8 cellular contexts compared by ENCODE assay signal in the genomic region with DNA sequence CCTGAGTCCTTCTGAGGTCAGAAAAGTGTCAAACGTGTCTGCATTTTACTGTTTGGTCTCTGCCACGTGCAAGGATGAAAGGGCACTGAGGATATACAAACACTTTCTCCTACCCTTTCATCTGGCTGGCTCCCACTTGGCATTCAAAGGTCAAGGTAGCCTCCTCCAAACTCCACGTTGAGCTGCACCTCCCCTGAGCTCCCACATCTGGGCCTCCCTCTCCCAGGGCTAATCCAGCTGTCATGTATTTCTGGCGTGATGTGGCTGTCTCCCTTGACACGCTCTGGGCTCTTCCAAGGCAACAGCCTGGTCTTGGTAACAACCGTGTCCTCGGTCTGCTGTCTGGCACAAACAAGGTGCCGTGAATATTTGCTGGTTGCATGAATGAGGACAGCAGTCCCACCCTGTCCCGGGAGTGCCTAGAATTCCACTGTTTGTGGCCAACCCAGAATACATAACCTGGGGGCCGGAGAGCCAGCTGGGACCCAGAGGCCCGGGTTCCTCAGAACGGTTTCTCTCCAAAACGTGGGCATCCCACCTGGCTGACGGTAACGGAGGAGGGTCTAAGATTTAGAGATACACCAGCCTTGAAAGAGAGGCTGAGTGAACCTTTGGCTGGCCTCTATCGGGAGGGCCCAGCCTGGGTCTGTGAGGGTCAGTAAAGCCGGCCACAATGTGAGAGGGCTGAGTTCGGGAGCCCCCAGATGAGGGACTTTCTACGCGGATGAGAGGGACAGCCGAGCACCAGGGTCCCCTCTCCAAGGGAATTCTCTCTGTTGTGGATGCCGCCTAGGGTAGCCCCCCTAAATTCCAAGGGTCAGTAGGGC. TPM values are rescaled to one million over a fixed set of nuclear protein-coding genes. Genes with fewer than 3 reads are reported as not detected.
DNase-seq lines count a peak whose midpoint lies in the region; ATAC-seq and TF ChIP-seq lines count a peak whose summit lies in the region.

No MANE protein-coding gene starts in this region.

- POLR2A ChIA-PET in activated naive CD8-positive, alpha-beta T cell treated with anti-CD3 and anti-CD28 coated beads, Interleukin-2, amount 10 ng/mL, durations not matched to agents 7 days and 5 days (lab: Charles Lee): interaction anchor here (0.6 to 2.5 kb wide), 8 partner anchors 8 to 297 kb away, joined by 3 to 38 read pairs (median 6); a partner anchor contains a TSS

- intact Hi-C loops in Right ventricle myocardium inferior (cut with DNase I): loop anchor here (2.0 to 5.0 kb wide), 2 partner anchors 18 to 67 kb away; a partner anchor contains a TSS
- intact Hi-C loops in cardiac septum (cut with DNase I): loop anchor here (2.0 kb wide), 1 partner anchor 20 kb away; a partner anchor contains a TSS
- intact Hi-C loops in left ventricle myocardium superior (cut with micrococcal nuclease): no loop called here

- peaks cover 7% of the 10 kb centered on the region for H3K36me3 Mint-ChIP-seq in activated naive CD8-positive, alpha-beta T cell treated with anti-CD3 and anti-CD28 coated beads, Interleukin-2, amount 10 ng/mL, durations not matched to agents 7 days and 5 days

- H3K4me3 Mint-ChIP-seq in activated naive CD8-positive, alpha-beta T cell treated with anti-CD3 and anti-CD28 coated beads, Interleukin-2, amount 10 ng/mL, durations not matched to agents 7 days and 5 days: peak overlapping the region; percentile 98

- H3K9me3 Mint-ChIP-seq in activated naive CD8-positive, alpha-beta T cell treated with anti-CD3 and anti-CD28 coated beads, Interleukin-2, amount 10 ng/mL, durations not matched to agents 7 days and 5 days: no peaks in the 10 kb centered on the region

- H3K4me3 ChIP-seq in retinal pigment epithelial cell (ENCODE audit: low read length): peak overlapping the region; percentile 97

- peak overlapping the region; percentile 90 for H3K27ac Mint-ChIP-seq in activated naive CD8-positive, alpha-beta T cell treated with anti-CD3 and anti-CD28 coated beads, Interleukin-2, amount 10 ng/mL, durations not matched to agents 7 days and 5 days

- peaks cover 27% of the 10 kb centered on the region for H3K4me1 Mint-ChIP-seq in activated naive CD8-positive, alpha-beta T cell treated with anti-CD3 and anti-CD28 coated beads, Interleukin-2, amount 10 ng/mL, durations not matched to agents 7 days and 5 days

- no peak for TF ChIP-seq CTCF in retinal pigment epithelial cell (conservative IDR thresholded peaks at IDR 0.05; ENCODE audit: low read depth, low read length)

- no peak for DNase-seq in Right ventricle myocardium inferior (ENCODE audit: missing footprints)
- DNase-seq in cardiac septum (ENCODE audit: low spot score): no peak
- DNase-seq in HuH-7.5 (ENCODE audit: low spot score): peak; percentile 14
- DNase-seq in activated naive CD8-positive, alpha-beta T cell treated with anti-CD3 and anti-CD28 coated beads, Interleukin-2, amount 10 ng/mL, durations not matched to agents 7 days and 5 days: peak; percentile 40
- peak; percentile 35 for DNase-seq in left ventricle myocardium superior
- no peak for DNase-seq in retinal pigment epithelial cell (ENCODE audit: low read depth)
- no peak for DNase-seq in SKM-1 treated with dmso at 0.1 percent for 144 hours (lab: John Stamatoyannopoulos, UW; ENCODE audit: unreplicated experiment)

- peak; percentile 17 for ATAC-seq in Right ventricle myocardium inferior
- no peak for ATAC-seq in activated naive CD8-positive, alpha-beta T cell treated with anti-CD3 and anti-CD28 coated beads, Interleukin-2, amount 10 ng/mL, durations not matched to agents 7 days and 5 days (ENCODE audit: low read depth)
- peak; percentile 15 for ATAC-seq in left ventricle myocardium superior
- ATAC-seq in HG03280 (IDR thresholded peaks at IDR 0.05; ENCODE audit: unreplicated experiment): no peak

- H3K27me3 Mint-ChIP-seq in activated naive CD8-positive, alpha-beta T cell treated with anti-CD3 and anti-CD28 coated beads, Interleukin-2, amount 10 ng/mL, durations not matched to agents 7 days and 5 days: no peaks in the 10 kb centered on the region

RNA-seq across cellular contexts. Expression of a gene that starts 0.8 kb away (rescaled TPM):
- 33.2 TPM for total RNA-seq in Right ventricle myocardium inferior
- total RNA-seq in cardiac septum: 29.1 TPM
- 10 to 100 TPM; 44.6 to 45.7 TPM for total RNA-seq in activated naive CD8-positive, alpha-beta T cell treated with anti-CD3 and anti-CD28 coated beads, Interleukin-2, amount 10 ng/mL, durations not matched to agents 7 days and 5 days
- 27.4 TPM for total RNA-seq in left ventricle myocardium superior

RNA-seq across cellular contexts. Expression of a gene that starts 1.1 kb away (rescaled TPM):
- total RNA-seq in Right ventricle myocardium inferior (85.0 TPM), cardiac septum (79.4 TPM), left ventricle myocardium superior (84.1 TPM)
- total RNA-seq in activated naive CD8-positive, alpha-beta T cell treated with anti-CD3 and anti-CD28 coated beads, Interleukin-2, amount 10 ng/mL, durations not matched to agents 7 days and 5 days: 10 to 100 TPM; 90.1 to 90.4 TPM

RNA-seq across cellular contexts. Expression of a gene that starts 19.0 kb away (rescaled TPM):
- total RNA-seq in Right ventricle myocardium inferior: 28.8 TPM
- total RNA-seq in cardiac septum: 29.1 TPM
- 10 to 100 TPM; 72.5 to 75.9 TPM for total RNA-seq in activated naive CD8-positive, alpha-beta T cell treated with anti-CD3 and anti-CD28 coated beads, Interleukin-2, amount 10 ng/mL, durations not matched to agents 7 days and 5 days
- 27.8 TPM for total RNA-seq in left ventricle myocardium superior

RNA-seq across cellular contexts. Expression of a gene that starts 19.1 kb away (rescaled TPM):
- 45.3 TPM for total RNA-seq in Right ventricle myocardium inferior
- 50.2 TPM for total RNA-seq in cardiac septum
- 10 to 100 TPM; 73.5 to 77.0 TPM for total RNA-seq in activated naive CD8-positive, alpha-beta T cell treated with anti-CD3 and anti-CD28 coated beads, Interleukin-2, amount 10 ng/mL, durations not matched to agents 7 days and 5 days
- 55.0 TPM for total RNA-seq in left ventricle myocardium superior

Comparison
In these comparisons a context has a peak if more than half of its experiments do, and no peak if none do; other contexts are left out.
1. DNase-seq: peak in HuH-7.5 (single experiment), activated naive CD8-positive, alpha-beta T cell treated with anti-CD3 and anti-CD28 coated beads, Interleukin-2, amount 10 ng/mL, durations not matched to agents 7 days and 5 days (single experiment) and left ventricle myocardium superior (single experiment); none in Right ventricle myocardium inferior (single experiment), cardiac septum (single experiment), retinal pigment epithelial cell (single experiment) and SKM-1 treated with dmso at 0.1 percent for 144 hours (single experiment).
2. ATAC-seq: peak in Right ventricle myocardium inferior (single experiment) and left ventricle myocardium superior (single experiment); none in activated naive CD8-positive, alpha-beta T cell treated with anti-CD3 and anti-CD28 coated beads, Interleukin-2, amount 10 ng/mL, durations not matched to agents 7 days and 5 days (single experiment) and HG03280 (single experiment).